ENCODE assay signal across 19 cellular contexts in the genomic region with DNA sequence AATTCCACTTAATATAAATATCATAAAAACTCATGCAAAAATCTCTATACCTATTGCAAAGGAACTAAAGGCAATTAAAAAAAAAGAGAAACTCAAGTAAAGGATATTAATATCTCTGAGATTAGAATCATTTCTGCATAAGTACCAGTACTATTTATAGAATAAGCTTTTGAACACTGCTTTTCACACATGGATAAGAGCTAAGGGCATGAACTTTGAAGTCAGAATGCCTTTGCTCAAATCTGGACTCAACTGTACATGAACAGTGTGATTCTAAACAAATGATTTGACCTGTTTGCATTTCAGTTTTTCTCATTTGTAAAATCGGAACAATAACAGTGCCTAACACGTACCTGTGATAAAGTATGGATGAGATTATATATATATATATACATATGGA.
DNase-seq lines count a peak whose midpoint lies in the region; ATAC-seq, FAIRE-seq and TF ChIP-seq lines count a peak whose summit lies in the region.
"Had no signal": no experiment of that assay in that cellular context is flagged by ENCODE, and none has a peak within 500 bp of the region (broad histone marks: within the 10 kb centered on the region; RNA-seq: fewer than 3 reads in every experiment).

No MANE protein-coding gene starts in this region.

- peaks cover 26% of the 10 kb centered on the region for H3K4me1 ChIP-seq in OCI-LY7 (ENCODE audit: insufficient read depth, low read length, poor library complexity, severe bottlenecking)

- no peak overlapping the region for H3K27ac Mint-ChIP-seq in activated naive CD8-positive, alpha-beta T cell treated with anti-CD3 and anti-CD28 coated beads for 36 hours
- H3K27ac Mint-ChIP-seq: CD4-positive, alpha-beta memory T cell; HFFc6 had no signal

- intact Hi-C loops in left ventricle myocardium superior (cut with micrococcal nuclease) (no loop called here), Right ventricle myocardium inferior (cut with DNase I) (no loop called here), OCI-LY7 (cut with micrococcal nuclease; ENCODE audit: unreplicated experiment) (no loop called here)

- no peaks in the 10 kb centered on the region for H4K20me1 ChIP-seq in OCI-LY7 (ENCODE audit: insufficient read depth, low read length)

- no peaks in the 10 kb centered on the region for H3K9me3 ChIP-seq in OCI-LY7 (ENCODE audit: low read length)
- H3K9me3 ChIP-seq: HAP-1 had no signal

- ATAC-seq in left ventricle myocardium superior (peak; percentile 40), Right ventricle myocardium inferior (no peak), GM18868 (IDR thresholded peaks at IDR 0.05; ENCODE audit: unreplicated experiment) (peak; percentile 62)

- peaks cover 18% of the 10 kb centered on the region for H3K27me3 Mint-ChIP-seq in activated naive CD8-positive, alpha-beta T cell treated with anti-CD3 and anti-CD28 coated beads for 36 hours

- no peaks in the 10 kb centered on the region for H3K4me1 Mint-ChIP-seq in activated naive CD8-positive, alpha-beta T cell treated with anti-CD3 and anti-CD28 coated beads for 36 hours
- H3K4me1 Mint-ChIP-seq: CD4-positive, alpha-beta memory T cell had no signal

- no peaks in the 10 kb centered on the region for H3K9me3 Mint-ChIP-seq in activated naive CD8-positive, alpha-beta T cell treated with anti-CD3 and anti-CD28 coated beads for 36 hours
- H3K9me3 Mint-ChIP-seq: CD4-positive, alpha-beta memory T cell; HFFc6 had no signal

- no peaks in the 10 kb centered on the region for H3K9me2 ChIP-seq in OCI-LY7 (ENCODE audit: insufficient read depth, low read length)

- no peak for TF ChIP-seq CTCF in OCI-LY7 (conservative IDR thresholded peaks at IDR 0.05; ENCODE audit: low read length)

- peak; percentile 94 for FAIRE-seq in islet of Langerhans (lab: Jason Lieb, UNC)
- FAIRE-seq: GM12891, GM18507, H54 had no signal

- no peak overlapping the region for H2AFZ ChIP-seq in OCI-LY7 (ENCODE audit: low read length)

- no peaks in the 10 kb centered on the region for H3K36me3 ChIP-seq in OCI-LY7 (ENCODE audit: insufficient read depth, low read length)
- H3K36me3 ChIP-seq: HAP-1 had no signal

- no peaks in the 10 kb centered on the region for H3K79me2 ChIP-seq in OCI-LY7 (ENCODE audit: insufficient read depth, low read depth, low read length)

- H3K27ac ChIP-seq in OCI-LY7 (ENCODE audit: low read depth, low read length, poor library complexity, severe bottlenecking), result no peak overlapping the region

- BruUV-seq in OCI-LY7 (replicated peaks; lab: Mats Ljungman, UMichigan), result no TSS peak

- H3K4me2 ChIP-seq in OCI-LY7 (ENCODE audit: low read length), result no peak overlapping the region

- POLR2A ChIA-PET in OCI-LY7 (lab: Charles Lee), result interaction anchor here (0.8 to 5.7 kb wide), 8 partner anchors 9 to 46 kb away, joined by 3 to 63 read pairs (median 6); no protein-coding TSS in a partner anchor

- DNase-seq in left ventricle myocardium superior (no peak), Right ventricle myocardium inferior (ENCODE audit: missing footprints) (no peak), OCI-LY7 (ENCODE audit: low spot score) (no peak)
- no peak for DNase-seq in activated naive CD8-positive, alpha-beta T cell treated with anti-CD3 and anti-CD28 coated beads for 36 hours
- DNase-seq: C1 segment of cervical spinal cord; CD4-positive, alpha-beta memory T cell; COR-L47; DMS153; DMS79; EL; GDM1; GOT3; HFFc6 had no signal

- CTCF ChIA-PET in OCI-LY7 (lab: Charles Lee; ENCODE audit: unreplicated experiment), result no interaction called here

- no peak overlapping the region for H3K4me3 ChIP-seq in OCI-LY7 (ENCODE audit: low read depth, low read length, poor library complexity, severe bottlenecking)
- H3K4me3 ChIP-seq: HAP-1 had no signal

- no peak overlapping the region for H3K4me3 Mint-ChIP-seq in activated naive CD8-positive, alpha-beta T cell treated with anti-CD3 and anti-CD28 coated beads for 36 hours
- H3K4me3 Mint-ChIP-seq: CD4-positive, alpha-beta memory T cell; HFFc6 had no signal

- H3K36me3 Mint-ChIP-seq in activated naive CD8-positive, alpha-beta T cell treated with anti-CD3 and anti-CD28 coated beads for 36 hours, result no peaks in the 10 kb centered on the region
- H3K36me3 Mint-ChIP-seq: CD4-positive, alpha-beta memory T cell had no signal
